Comparison of ENCODE assay signal across 14 cellular contexts in genomic region chr3:142597898-142598297, GRCh38. TPM values are rescaled to one million over a fixed set of nuclear protein-coding genes. Genes with fewer than 3 reads are reported as not detected.
DNase-seq lines count a peak whose midpoint lies in the region; ATAC-seq, FAIRE-seq and TF ChIP-seq lines count a peak whose summit lies in the region.
"Had no signal": no experiment of that assay in that cellular context is flagged by ENCODE, and none has a peak within 500 bp of the region (broad histone marks: within the 10 kb centered on the region; RNA-seq: fewer than 3 reads in every experiment).

No MANE protein-coding gene starts in this region.

- no TSS peak for BruUV-seq in PC-3 (replicated peaks; lab: Mats Ljungman, UMichigan)

- H3K36me3 ChIP-seq in PC-3 (ENCODE audit: low read depth, low read length) (no peaks in the 10 kb centered on the region), small intestine (ENCODE audit: control insufficient read depth in 2 of 2, insufficient read depth in 2 of 2, low read length in 2 of 2) (no peaks in the 10 kb centered on the region), prostate gland (no peaks in the 10 kb centered on the region)

- no peaks in the 10 kb centered on the region for H3K36me3 Mint-ChIP-seq in stimulated activated memory B cell treated with anti-CD40 and anti-IgM and Interleukin-4, amounts not matched to agents 10 μg/mL and 1 μg/mL and 100 μg/mL, for 72 hours

- DNase-seq in NCI-H510A treated with DMSO at 0.1 percent for 48 hours (lab: John Stamatoyannopoulos, UW): peak; percentile 2
- no peak for DNase-seq in NCI-H510A (lab: John Stamatoyannopoulos, UW)
- no peak for DNase-seq in PC-3
- DNase-seq in epithelial cell of proximal tubule (ENCODE audit: low read depth): no peak
- DNase-seq in small intestine: peak; percentile 73
- no peak for DNase-seq in prostate gland (ENCODE audit: low spot score)
- DNase-seq: activated naive CD4-positive, alpha-beta T cell treated with anti-CD3 and anti-CD28 coated beads for 36 hours; DMS 273 treated with DMSO at 0.1 percent for 48 hours; hippocampal formation; stimulated activated CD4-positive, alpha-beta T cell treated with anti-CD3 and anti-CD28 coated beads, Interleukin-12 subunit alpha, Interleukin-12 subunit beta, amount 100 ng/mL, for 4 hours; testis had no signal

- H3F3A ChIP-seq in PC-3 (ENCODE audit: low read length, unreplicated experiment): no peaks in the 10 kb centered on the region

- H3K27me3 Mint-ChIP-seq in stimulated activated memory B cell treated with anti-CD40 and anti-IgM and Interleukin-4, amounts not matched to agents 10 μg/mL and 1 μg/mL and 100 μg/mL, for 72 hours: peaks cover 9% of the 10 kb centered on the region

- H3K4me1 ChIP-seq in PC-3 (ENCODE audit: insufficient read depth, low read length): peaks cover 23% of the 10 kb centered on the region
- H3K4me1 ChIP-seq in small intestine (ENCODE audit: control insufficient read depth in 2 of 2, insufficient read depth in 1 of 2, low read depth in 1 of 2, low read length in 1 of 2): peaks cover 4% of the 10 kb centered on the region in 2 donors
- H3K4me1 ChIP-seq in prostate gland (replicated peaks): no peaks in the 10 kb centered on the region

- POLR2A ChIA-PET in PC-3 (lab: Charles Lee; ENCODE audit: unreplicated experiment): interaction anchor here (0.7 kb wide), 1 partner anchor 545 kb away, joined by 3 read pairs; no protein-coding TSS in a partner anchor

- no peaks in the 10 kb centered on the region for H3K27me3 ChIP-seq in PC-3 (ENCODE audit: low read length)
- no peaks in the 10 kb centered on the region for H3K27me3 ChIP-seq in small intestine (ENCODE audit: control insufficient read depth in 2 of 2, insufficient read depth in 2 of 2, low read length in 2 of 2)
- no peaks in the 10 kb centered on the region for H3K27me3 ChIP-seq in prostate gland (replicated peaks; ENCODE audit: insufficient read depth)
- H3K27me3 ChIP-seq: testis had no signal

- H3K9ac ChIP-seq in PC-3 (ENCODE audit: low read length): no peak overlapping the region

- no peak for TF ChIP-seq POLR2A in prostate gland (IDR thresholded peaks at IDR 0.05)

- H3K9me3 ChIP-seq in PC-3 (ENCODE audit: low read length) (no peaks in the 10 kb centered on the region), small intestine (ENCODE audit: control insufficient read depth, low read depth) (no peaks in the 10 kb centered on the region), prostate gland (no peaks in the 10 kb centered on the region)
- H3K9me3 ChIP-seq: testis had no signal

- no peak overlapping the region for H3K4me3 Mint-ChIP-seq in stimulated activated memory B cell treated with anti-CD40 and anti-IgM and Interleukin-4, amounts not matched to agents 10 μg/mL and 1 μg/mL and 100 μg/mL, for 72 hours
- H3K4me3 Mint-ChIP-seq: activated naive CD4-positive, alpha-beta T cell treated with anti-CD3 and anti-CD28 coated beads for 36 hours had no signal

- H3K4me3 ChIP-seq in PC-3 (ENCODE audit: low read length) (peak overlapping the region; percentile 82), epithelial cell of proximal tubule (ENCODE audit: low read depth, low read length) (peak overlapping the region; percentile 82), small intestine (ENCODE audit: low read depth in 1 of 2, low read length in 2 of 2) (peak overlapping the region in 1 of 2 donors; percentile 76), prostate gland (no peak overlapping the region)
- H3K4me3 ChIP-seq: testis had no signal

- FAIRE-seq in small intestine (lab: Jason Lieb, UNC): no peak
- FAIRE-seq: A204.1 had no signal

- peaks cover 31% of the 10 kb centered on the region for H3K79me2 ChIP-seq in PC-3 (ENCODE audit: low read length)

- no peak overlapping the region for H3K27ac Mint-ChIP-seq in stimulated activated memory B cell treated with anti-CD40 and anti-IgM and Interleukin-4, amounts not matched to agents 10 μg/mL and 1 μg/mL and 100 μg/mL, for 72 hours
- H3K27ac Mint-ChIP-seq: activated naive CD4-positive, alpha-beta T cell treated with anti-CD3 and anti-CD28 coated beads for 36 hours had no signal

- intact Hi-C loops in PC-3 (cut with micrococcal nuclease) (loop anchor here (2.0 to 10.0 kb wide), 3 partner anchors 15 to 127 kb away; partner anchors contain the start of gene TRPC1), prostate gland (cut with DNase I) (no loop called here)

- H2AFZ ChIP-seq in PC-3 (ENCODE audit: low read length): peak overlapping the region; percentile 96

- peaks cover 6% of the 10 kb centered on the region for H3K4me1 Mint-ChIP-seq in stimulated activated memory B cell treated with anti-CD40 and anti-IgM and Interleukin-4, amounts not matched to agents 10 μg/mL and 1 μg/mL and 100 μg/mL, for 72 hours

- CTCF ChIA-PET in PC-3 (lab: Charles Lee): interaction anchor here (0.7 to 1.6 kb wide), 2 partner anchors 13 to 83 kb away, joined by 3 to 7 read pairs; no protein-coding TSS in a partner anchor

- no peaks in the 10 kb centered on the region for H3K9me2 ChIP-seq in PC-3 (replicated peaks; ENCODE audit: low read length)

- WGBS in small intestine, 3 donors: 9 to 48% (median 31%) methylated on average over 3 of the region's 3 CpGs
- WGBS in prostate gland: 54% methylated on average over 3 of the region's 3 CpGs

- ATAC-seq in PC-3 (no peak; the same call in 1 of the 2 replicates), HG03565 (IDR thresholded peaks at IDR 0.05; ENCODE audit: unreplicated experiment) (no peak)
- ATAC-seq in stimulated activated memory B cell treated with anti-CD40 and anti-IgM and Interleukin-4, amounts not matched to agents 10 μg/mL and 1 μg/mL and 100 μg/mL, for 72 hours: no peak

- no peak for TF ChIP-seq CTCF in PC-3 (conservative IDR thresholded peaks at IDR 0.05; ENCODE audit: low read depth, low read length)
- no peak for TF ChIP-seq CTCF in epithelial cell of proximal tubule (conservative IDR thresholded peaks at IDR 0.05; ENCODE audit: low read depth, low read length)
- TF ChIP-seq CTCF in prostate gland (IDR thresholded peaks at IDR 0.05): no peak

- H3K9me3 Mint-ChIP-seq in stimulated activated memory B cell treated with anti-CD40 and anti-IgM and Interleukin-4, amounts not matched to agents 10 μg/mL and 1 μg/mL and 100 μg/mL, for 72 hours: no peaks in the 10 kb centered on the region
- H3K9me3 Mint-ChIP-seq: activated naive CD4-positive, alpha-beta T cell treated with anti-CD3 and anti-CD28 coated beads for 36 hours had no signal

- peak overlapping the region; percentile 94 for H3K4me2 ChIP-seq in PC-3 (ENCODE audit: low read length)

- no peak overlapping the region for H3K27ac ChIP-seq in PC-3 (ENCODE audit: low read length)
- peak overlapping the region; percentile 71 to 82 for H3K27ac ChIP-seq in small intestine (ENCODE audit: low read depth in 1 of 2, low read length in 1 of 2)
- H3K27ac ChIP-seq in prostate gland: no peak overlapping the region
- H3K27ac ChIP-seq: testis had no signal

- H4K20me1 ChIP-seq in PC-3 (ENCODE audit: low read length): no peaks in the 10 kb centered on the region

RNA-seq across cellular contexts. Expression of gene PLS1, which starts 1.7 kb away (rescaled TPM):
- total RNA-seq in PC-3 (2014; rRNA removed): 18.7 and 20.1 TPM in 2 replicates
- 30.5 and 36.4 TPM in 2 replicates for total RNA-seq in epithelial cell of proximal tubule
- polyA plus RNA-seq in small intestine: 100 to 1,000 TPM in 2 of 3 donors, 10 to 100 TPM in 1; 63.0 to 298 (median 279) TPM
- 1 to 10 TPM; 6.4 to 7.0 TPM for total RNA-seq in prostate gland

RNA-seq across cellular contexts. Expression of gene ATR, which starts 19.4 kb away (rescaled TPM):
- total RNA-seq in PC-3 (2014; rRNA removed) (15.6 and 25.7 TPM in 2 replicates), epithelial cell of proximal tubule (19.3 and 20.4 TPM in 2 replicates), prostate gland (10 to 100 TPM; 35.6 to 36.1 TPM)
- polyA plus RNA-seq in small intestine: 1 to 10 TPM; 3.5 to 9.6 (median 5.1) TPM

Comparison
In these comparisons a context has a peak if more than half of its experiments do, and no peak if none do; other contexts are left out.
1. DNase-seq: peak in NCI-H510A treated with DMSO at 0.1 percent for 48 hours (single experiment) and small intestine (single experiment); none in NCI-H510A (single experiment), PC-3 (single experiment), epithelial cell of proximal tubule (single experiment) and prostate gland (single experiment).
2. H3K27ac ChIP-seq: peak in small intestine (2 of 2); none in PC-3 (single experiment) and prostate gland (0 of 2).
3. H3K4me3 ChIP-seq: peak in PC-3 (single experiment) and epithelial cell of proximal tubule (single experiment); none in prostate gland (0 of 2).